Comparison of ENCODE assay signal across 8 cellular contexts in the genomic region with DNA sequence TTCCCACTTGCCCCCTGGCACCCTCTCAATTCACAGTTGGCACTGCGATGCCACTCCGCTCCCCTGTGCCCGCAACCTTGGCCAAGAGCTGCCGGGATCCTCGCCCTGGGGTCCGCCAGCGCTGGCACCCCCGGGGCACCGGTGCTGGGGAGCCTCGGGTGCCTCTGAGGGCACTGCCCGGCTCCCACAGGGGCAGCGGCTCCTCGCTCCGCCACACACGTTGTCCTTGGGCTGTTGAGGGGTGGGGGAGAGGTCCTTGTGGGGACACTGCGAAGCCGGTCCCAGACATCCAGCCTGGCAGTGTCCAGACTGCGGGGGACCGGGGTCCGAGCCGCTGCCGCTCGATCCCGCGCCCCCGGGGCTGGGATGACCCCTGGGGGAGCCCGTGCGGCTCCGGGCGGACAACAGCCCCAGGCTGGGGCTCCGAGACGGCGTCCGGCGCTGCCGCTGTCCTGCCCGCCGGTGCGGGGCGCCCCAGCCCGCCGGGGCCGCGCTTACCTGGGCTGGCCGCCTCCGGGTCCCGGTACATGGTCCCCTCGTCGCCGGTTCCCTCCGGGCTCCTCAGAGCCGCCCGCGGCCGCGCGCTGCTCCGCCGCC. TPM values are rescaled to one million over a fixed set of nuclear protein-coding genes. Genes with fewer than 3 reads are reported as not detected.
DNase-seq lines count a peak whose midpoint lies in the region; ATAC-seq, FAIRE-seq and TF ChIP-seq lines count a peak whose summit lies in the region.

No MANE protein-coding gene starts in this region.

- no peak for FAIRE-seq in GM12891 (lab: Jason Lieb, UNC)

- peak overlapping the region; percentile 52 for H3K4me3 ChIP-seq in MG63
- H3K4me3 ChIP-seq in fibroblast of lung (replicated peaks in 1 of 4; ENCODE audit: control extremely low read depth in 1 of 4, insufficient read depth in 1 of 4, low read depth in 3 of 4, low read length in 4 of 4), result peak overlapping the region; percentile 17 to 65 (median 39)
- H3K4me3 ChIP-seq in sigmoid colon, result peak overlapping the region; percentile 6 to 57 (median 52)

- H3K79me2 ChIP-seq in fibroblast of lung (ENCODE audit: control insufficient read depth, insufficient read depth, low read length), result no peaks in the 10 kb centered on the region

- no peak overlapping the region for H3K27ac ChIP-seq in fibroblast of lung (ENCODE audit: insufficient read depth, low read length)
- no peak overlapping the region for H3K27ac ChIP-seq in sigmoid colon

- DNase-seq in MG63 (no peak), fibroblast of lung (ENCODE audit: low read depth in 2 of 2) (no peak), sigmoid colon (no peak), NCI-H226 (no peak), SKM-1 treated with dmso at 0.1 percent for 144 hours (lab: John Stamatoyannopoulos, UW; ENCODE audit: unreplicated experiment) (no peak), GM12891 (ENCODE audit: insufficient read length, low spot score) (no peak)

- no peak overlapping the region for H2AFZ ChIP-seq in fibroblast of lung (ENCODE audit: low read length)

- H3K9me3 ChIP-seq in MG63 (no peaks in the 10 kb centered on the region), fibroblast of lung (ENCODE audit: control insufficient read depth, insufficient read depth, low read depth, low read length) (no peaks in the 10 kb centered on the region), sigmoid colon (no peaks in the 10 kb centered on the region)

- ATAC-seq in GM19438 (IDR thresholded peaks at IDR 0.05; ENCODE audit: low read depth, unreplicated experiment), result peak; percentile 2
- no peak for ATAC-seq in GM18505 (IDR thresholded peaks at IDR 0.05; ENCODE audit: unreplicated experiment)

- TF ChIP-seq CTCF in fibroblast of lung (conservative IDR thresholded peaks at IDR 0.05 in 1 of 2, IDR thresholded peaks at IDR 0.05 in 1 of 2; ENCODE audit: low read depth in 1 of 2, low read length in 2 of 2), result no peak
- no peak for TF ChIP-seq CTCF in sigmoid colon (IDR thresholded peaks at IDR 0.05)

- H4K20me1 ChIP-seq in fibroblast of lung (ENCODE audit: control insufficient read depth, extremely low read depth, insufficient read depth, low read length), result no peaks in the 10 kb centered on the region

- H3K4me2 ChIP-seq in fibroblast of lung (ENCODE audit: extremely low read depth, insufficient read depth, low read length), result peak overlapping the region; percentile 71

- 2 to 3% methylated on average over 59 of the region's 59 CpGs for WGBS in sigmoid colon, 2 donors

- intact Hi-C loops in sigmoid colon (cut with DNase I), result loop anchor here (5.0 kb wide), 1 partner anchor 47 kb away; no protein-coding TSS in a partner anchor

- H3K27me3 ChIP-seq in MG63 (no peaks in the 10 kb centered on the region), fibroblast of lung (ENCODE audit: control insufficient read depth, insufficient read depth, low read length) (peaks cover 12% of the 10 kb centered on the region), sigmoid colon (peaks cover 14 to 31% (median 14%) of the 10 kb centered on the region in 3 donors)

- H3K9ac ChIP-seq in fibroblast of lung (ENCODE audit: insufficient read depth, low read length), result no peak overlapping the region

- H3K36me3 ChIP-seq in MG63 (no peaks in the 10 kb centered on the region), fibroblast of lung (ENCODE audit: control insufficient read depth, insufficient read depth, low read length) (no peaks in the 10 kb centered on the region), sigmoid colon (no peaks in the 10 kb centered on the region)

- no peak for TF ChIP-seq EP300 in sigmoid colon (IDR thresholded peaks at IDR 0.05)

- TF ChIP-seq POLR2A in sigmoid colon (IDR thresholded peaks at IDR 0.05), result no peak
- no peak for TF ChIP-seq POLR2A in GM18505 (IDR thresholded peaks at IDR 0.05; ENCODE audit: borderline replicate concordance, extremely low read depth, insufficient read depth, insufficient read length)
- no peak for TF ChIP-seq POLR2A in GM12891 (IDR thresholded peaks at IDR 0.05; ENCODE audit: low read depth, low read length)

- H3K4me1 ChIP-seq in fibroblast of lung (ENCODE audit: control insufficient read depth, extremely low read depth, insufficient read depth, low read length), result no peaks in the 10 kb centered on the region
- H3K4me1 ChIP-seq in sigmoid colon, result peaks cover 4 to 12% (median 8%) of the 10 kb centered on the region in 4 donors

TF ChIP-seq in GM12891, 5 proteins besides CTCF, POLR2A, EP300 and RAD21:
- TF ChIP-seq POU2F2 (IDR thresholded peaks at IDR 0.05; ENCODE audit: low read depth, low read length), result no peak
- no peak for TF ChIP-seq SPI1 (IDR thresholded peaks at IDR 0.05; ENCODE audit: low read depth, low read length)
- no peak for TF ChIP-seq POLR2AphosphoS5 (IDR thresholded peaks at IDR 0.05; ENCODE audit: low read depth, low read length)
- no peak for TF ChIP-seq PAX5 (IDR thresholded peaks at IDR 0.05; ENCODE audit: insufficient read depth, low read length, severe bottlenecking)
- TF ChIP-seq TAF1 (IDR thresholded peaks at IDR 0.05; ENCODE audit: low read depth, low read length), result no peak

RNA-seq across cellular contexts. Expression of a gene that starts 0.5 kb away (rescaled TPM):
- total RNA-seq in MG63 (2014; rRNA removed; shearing (Covaris generic); ENCODE audit: low replicate concordance), result 3.7 and 9.9 TPM in 2 replicates
- 9.2 and 25.9 TPM in 2 replicates for total RNA-seq in fibroblast of lung
- polyA plus RNA-seq in fibroblast of lung, result 2.5 and 7.1 TPM in 2 replicates
- 3.5 and 8.8 TPM in 2 replicates for polyA plus RNA-seq in fibroblast of lung (2012)
- polyA minus RNA-seq in fibroblast of lung (ENCODE audit: low replicate concordance), result 6.0 and 22.8 TPM in 2 replicates
- 1 to 10 TPM in 3 of 4 donors, under 1 TPM in 1; 0.66 to 3.6 (median 1.6) TPM for total RNA-seq in sigmoid colon
- 1 to 10 TPM; 4.2 to 8.4 (median 6.6) TPM for polyA plus RNA-seq in sigmoid colon
- not detected for polyA plus RNA-seq in GM12891 (2012; ENCODE audit: low read depth, missing spikeins)
